ENCODE assay signal across 1 cellular context in genomic region chr5:55226934-55227737, GRCh38.
TF ChIP-seq lines count a peak whose summit lies in the region.

Gene MCIDAS (minus strand): TSS chr5:55227315. CDS start chr5:55227138, 177 bp downstream.

TF ChIP-seq in HepG2, 621 proteins besides CTCF, POLR2A, EP300 and RAD21 (continued from another document):
- 0 out of 2 replicates have a peak, but pooled peaks have one; percentile 7 for TF ChIP-seq POGK (CRISPR knock-in tag; conservative IDR thresholded peaks at IDR 0.05)
- 0 out of 2 replicates have a peak, but pooled peaks have one; percentile 30 for TF ChIP-seq THAP9 (CRISPR knock-in tag; IDR thresholded peaks at IDR 0.05; ENCODE audit: borderline replicate concordance)
- peak; percentile 56; the same call in 1 of the 2 replicates for TF ChIP-seq ZFP91 (CRISPR knock-in tag; IDR thresholded peaks at IDR 0.05; ENCODE audit: borderline replicate concordance)
- 0 out of 2 replicates have a peak, but pooled peaks have one; percentile 36 for TF ChIP-seq ZBTB7A (CRISPR knock-in tag; IDR thresholded peaks at IDR 0.05)
- no peak for TF ChIP-seq ZNF407 (CRISPR knock-in tag; IDR thresholded peaks at IDR 0.05; ENCODE audit: not compliant biosample characterization)
- TF ChIP-seq CSRNP1 (CRISPR knock-in tag; IDR thresholded peaks at IDR 0.05), result peak; percentile 13; the same call in 1 of the 2 replicates
- 0 out of 2 replicates have a peak, but pooled peaks have one; percentile 11 for TF ChIP-seq ZNF768 (CRISPR knock-in tag; IDR thresholded peaks at IDR 0.05)
- TF ChIP-seq ZNF546 (CRISPR knock-in tag; conservative IDR thresholded peaks at IDR 0.05), result no peak
- no peak for TF ChIP-seq RARA (CRISPR knock-in tag; IDR thresholded peaks at IDR 0.05)
- TF ChIP-seq SRSF1 (optimal IDR thresholded peaks at IDR 0.05; ENCODE audit: low read depth, low read length), result no peak
- TF ChIP-seq PATZ1 (CRISPR knock-in tag; IDR thresholded peaks at IDR 0.05), result 0 out of 2 replicates have a peak, but pooled peaks have one; percentile 36
- TF ChIP-seq ZNF777 (CRISPR knock-in tag; IDR thresholded peaks at IDR 0.05), result peak; percentile 99
- TF ChIP-seq ZNF577 (CRISPR knock-in tag; IDR thresholded peaks at IDR 0.05; ENCODE audit: borderline replicate concordance, low read depth), result no peak
- no peak for TF ChIP-seq ZNF256 (CRISPR knock-in tag; conservative IDR thresholded peaks at IDR 0.05)
- TF ChIP-seq SAP130 (CRISPR knock-in tag; IDR thresholded peaks at IDR 0.05; ENCODE audit: low read depth), result no peak
- no peak for TF ChIP-seq HDAC1 (CRISPR knock-in tag; IDR thresholded peaks at IDR 0.05)
- peak; percentile 12 for TF ChIP-seq HNRNPK (IDR thresholded peaks at IDR 0.05; ENCODE audit: low read depth, low read length, poor library complexity, severe bottlenecking)
- 0 out of 2 replicates have a peak, but pooled peaks have one; percentile 9 for TF ChIP-seq ZNF331 (CRISPR knock-in tag; IDR thresholded peaks at IDR 0.05)
- 0 out of 2 replicates have a peak, but pooled peaks have one; percentile 72 for TF ChIP-seq KDM5B (CRISPR knock-in tag; IDR thresholded peaks at IDR 0.05; ENCODE audit: borderline replicate concordance)
- no peak for TF ChIP-seq ATAD3A (CRISPR knock-in tag; IDR thresholded peaks at IDR 0.05)
- TF ChIP-seq ETV6 (CRISPR knock-in tag; conservative IDR thresholded peaks at IDR 0.05), result no peak
- TF ChIP-seq ZNF616 (CRISPR knock-in tag; IDR thresholded peaks at IDR 0.05; ENCODE audit: low read depth), result 0 out of 2 replicates have a peak, but pooled peaks have one; percentile 8
- TF ChIP-seq MED8 (CRISPR knock-in tag; IDR thresholded peaks at IDR 0.05; ENCODE audit: insufficient replicate concordance), result peak; percentile 42
- no peak for TF ChIP-seq ZBTB46 (CRISPR knock-in tag; IDR thresholded peaks at IDR 0.05; ENCODE audit: borderline replicate concordance)
- TF ChIP-seq STAG1 (CRISPR knock-in tag; IDR thresholded peaks at IDR 0.05), result peak; percentile 28
- TF ChIP-seq ZNF891 (CRISPR knock-in tag; IDR thresholded peaks at IDR 0.05), result no peak
